In the genomic region with DNA sequence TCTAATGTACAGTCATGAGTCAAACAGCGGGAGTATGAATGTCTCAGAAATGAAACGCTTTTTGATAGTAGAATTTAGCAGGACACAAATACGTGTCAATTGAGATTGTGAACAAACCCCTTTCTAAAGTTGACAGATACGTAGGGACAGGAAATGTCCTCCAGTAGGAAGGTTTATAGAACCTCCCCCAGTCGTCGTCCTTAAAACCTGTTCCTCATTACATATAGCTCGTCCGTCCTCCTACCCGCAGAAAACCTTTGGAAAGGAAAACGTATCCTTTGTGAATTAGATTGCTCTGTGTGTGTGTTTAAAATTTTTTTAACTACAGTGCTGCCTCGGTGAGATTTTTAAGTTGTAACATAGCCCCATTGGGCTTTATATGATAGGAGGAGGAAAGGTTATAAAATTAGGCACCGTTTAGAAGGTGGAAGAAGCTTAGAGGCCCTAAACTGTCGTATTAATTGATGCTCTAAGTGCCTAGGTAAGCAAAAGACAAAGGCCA, we compare ENCODE assay signal across 8 cellular contexts. TPM values are rescaled to one million over a fixed set of nuclear protein-coding genes. Genes with fewer than 3 reads are reported as not detected.
DNase-seq lines count a peak whose midpoint lies in the region; ATAC-seq, FAIRE-seq and TF ChIP-seq lines count a peak whose summit lies in the region.

No MANE protein-coding gene starts in this region.

- peaks cover 9% of the 10 kb centered on the region for H3K79me1 ChIP-seq in mesenchymal stem cell (replicated peaks; ENCODE audit: low read length, poor library complexity, severe bottlenecking)

- peak overlapping the region in 1 of 2 experiments; percentile 21 for H2BK12ac ChIP-seq in mesenchymal stem cell (ENCODE audit: low read length in 2 of 2)

- H3K9ac ChIP-seq in Karpas-422 (ENCODE audit: low read length) (peak overlapping the region; percentile 92), mesenchymal stem cell (ENCODE audit: low read length) (peak overlapping the region; percentile 83)

- ATAC-seq in GM18870 (IDR thresholded peaks at IDR 0.05; ENCODE audit: unreplicated experiment) (no peak), GM18873 (IDR thresholded peaks at IDR 0.05; ENCODE audit: low FRiP score, unreplicated experiment) (no peak)

- H3K4me1 Mint-ChIP-seq in CD8-positive, alpha-beta memory T cell = peaks cover 59 to 70% (median 69%) of the 10 kb centered on the region in 3 donors

- no peak overlapping the region for H4K8ac ChIP-seq in mesenchymal stem cell (ENCODE audit: low read length)

- no peaks in the 10 kb centered on the region for H3K27me3 Mint-ChIP-seq in CD8-positive, alpha-beta memory T cell

- H2AK5ac ChIP-seq in mesenchymal stem cell (ENCODE audit: low read length, severe bottlenecking) = no peak overlapping the region

- no peaks in the 10 kb centered on the region for H3K27me3 ChIP-seq in CD8-positive, alpha-beta memory T cell (ENCODE audit: insufficient read depth, low read length, poor library complexity, severe bottlenecking)
- no peaks in the 10 kb centered on the region for H3K27me3 ChIP-seq in Karpas-422 (ENCODE audit: low read length)
- H3K27me3 ChIP-seq in brain microvascular endothelial cell (replicated peaks) = no peaks in the 10 kb centered on the region
- no peaks in the 10 kb centered on the region for H3K27me3 ChIP-seq in mesenchymal stem cell (ENCODE audit: control insufficient read depth in 1 of 2, insufficient read depth in 1 of 2, low read length in 2 of 2)

- no peak overlapping the region for H2BK5ac ChIP-seq in mesenchymal stem cell (ENCODE audit: low read depth, low read length, poor library complexity, severe bottlenecking)

- no peak overlapping the region for H2BK120ac ChIP-seq in mesenchymal stem cell (ENCODE audit: low read depth, low read length)

- WGBS in mesenchymal stem cell = 30% methylated on average over 11 of the region's 13 CpGs

- CTCF ChIA-PET in CD8-positive, alpha-beta memory T cell (lab: Charles Lee) = no interaction called here

- H3K4ac ChIP-seq in mesenchymal stem cell (ENCODE audit: low read depth in 1 of 2, low read length in 2 of 2) = no peak overlapping the region

- peak overlapping the region; percentile 92 to 99 (median 96) for H3K4me3 Mint-ChIP-seq in CD8-positive, alpha-beta memory T cell

- H3K9me3 ChIP-seq in CD8-positive, alpha-beta memory T cell (ENCODE audit: low read length) = no peaks in the 10 kb centered on the region
- no peaks in the 10 kb centered on the region for H3K9me3 ChIP-seq in Karpas-422 (ENCODE audit: low read length)
- no peaks in the 10 kb centered on the region for H3K9me3 ChIP-seq in mesenchymal stem cell (ENCODE audit: control insufficient read depth, low read length)

- H3K23ac ChIP-seq in mesenchymal stem cell (ENCODE audit: low read length in 2 of 2) = no peak overlapping the region

- peak overlapping the region in 1 of 2 experiments; percentile 52 for H3K18ac ChIP-seq in mesenchymal stem cell (ENCODE audit: low read depth in 1 of 2, low read length in 2 of 2)

- peaks cover 86% of the 10 kb centered on the region for H3K79me2 ChIP-seq in Karpas-422 (ENCODE audit: low read length)

- H3K9me2 ChIP-seq in Karpas-422 (replicated peaks; ENCODE audit: insufficient read depth, low read length) = no peaks in the 10 kb centered on the region

- H3K4me2 ChIP-seq in Karpas-422 (ENCODE audit: low read depth, low read length, poor library complexity, severe bottlenecking) (peak overlapping the region; percentile 90), mesenchymal stem cell (ENCODE audit: low read length, poor library complexity, severe bottlenecking) (peak overlapping the region; percentile 99)

- no peak overlapping the region for H2BK15ac ChIP-seq in mesenchymal stem cell (ENCODE audit: low read depth, poor library complexity, severe bottlenecking)

- peak overlapping the region; percentile 92 to 99 (median 95) for H3K27ac Mint-ChIP-seq in CD8-positive, alpha-beta memory T cell

- H2AFZ ChIP-seq in Karpas-422 (ENCODE audit: low read length) (no peak overlapping the region), mesenchymal stem cell (ENCODE audit: low read depth, low read length) (no peak overlapping the region)

- no peak overlapping the region for H4K91ac ChIP-seq in mesenchymal stem cell (ENCODE audit: low read length)

- in situ Hi-C loops in brain microvascular endothelial cell (cut with HindIII; ENCODE audit: low pct_ligation_motif_present, low sequenced_read_pairs) = no loop called here

- H3K36me3 ChIP-seq in CD8-positive, alpha-beta memory T cell (ENCODE audit: insufficient read depth, low read length) = no peaks in the 10 kb centered on the region
- H3K36me3 ChIP-seq in Karpas-422 (ENCODE audit: insufficient read depth, low read length) (peaks cover 29% of the 10 kb centered on the region), brain microvascular endothelial cell (replicated peaks) (no peaks in the 10 kb centered on the region), mesenchymal stem cell (ENCODE audit: control insufficient read depth in 1 of 2, insufficient read depth in 2 of 2, low read depth in 1 of 2, low read length in 2 of 2) (peaks cover 0 to 16% of the 10 kb centered on the region in 2 experiments)

- no peaks in the 10 kb centered on the region for H3K9me3 Mint-ChIP-seq in CD8-positive, alpha-beta memory T cell

- peak overlapping the region; percentile 24 for H3K27ac ChIP-seq in CD8-positive, alpha-beta memory T cell (ENCODE audit: low read depth, low read length)
- H3K27ac ChIP-seq in Karpas-422 (ENCODE audit: low read length) (peak overlapping the region; percentile 85), brain microvascular endothelial cell (no peak overlapping the region), mesenchymal stem cell (ENCODE audit: low read length, poor library complexity, severe bottlenecking) (peak overlapping the region; percentile 1)

- POLR2A ChIA-PET in CD8-positive, alpha-beta memory T cell (lab: Charles Lee) = interaction anchor here (3.6 kb wide), 1 partner anchor 107 kb away, joined by 13 read pairs; the partner anchor contains the start of genes NKIRAS1 and RPL15

- no peak for DNase-seq in CD8-positive, alpha-beta memory T cell
- DNase-seq in Karpas-422 = peak; percentile 70
- DNase-seq in brain microvascular endothelial cell = no peak
- peak; percentile 23 for DNase-seq in mesenchymal stem cell
- DNase-seq in GM19239 (ENCODE audit: insufficient read length, low spot score) = no peak
- no peak for DNase-seq in middle frontal gyrus (ENCODE audit: extremely low spot score, low spot score)

- H3K14ac ChIP-seq in mesenchymal stem cell (ENCODE audit: low read length in 2 of 2) = no peak overlapping the region

- peaks cover 45% of the 10 kb centered on the region for H3K4me1 ChIP-seq in CD8-positive, alpha-beta memory T cell (ENCODE audit: insufficient read depth, low read length)
- H3K4me1 ChIP-seq in Karpas-422 (ENCODE audit: low read length) = peaks cover 68% of the 10 kb centered on the region
- H3K4me1 ChIP-seq in mesenchymal stem cell (ENCODE audit: control insufficient read depth, insufficient read depth, low read depth, low read length) = peaks cover 6% of the 10 kb centered on the region

- H4K20me1 ChIP-seq in Karpas-422 (ENCODE audit: insufficient read depth, low read depth, low read length) = peaks cover 12% of the 10 kb centered on the region; the same call in 1 of the 2 replicates

- H3K36me3 Mint-ChIP-seq in CD8-positive, alpha-beta memory T cell = peaks cover 0 to 26% (median 10%) of the 10 kb centered on the region in 3 donors

- TF ChIP-seq CTCF in brain microvascular endothelial cell (IDR thresholded peaks at IDR 0.05; ENCODE audit: low read depth, low read length, missing control alignments) = no peak

- peak overlapping the region; percentile 46 for H3K4me3 ChIP-seq in CD8-positive, alpha-beta memory T cell (ENCODE audit: low read length)
- H3K4me3 ChIP-seq in Karpas-422 (ENCODE audit: low read length) (peak overlapping the region; percentile 84), brain microvascular endothelial cell (ENCODE audit: low read depth, low read length) (peak overlapping the region; percentile 66), mesenchymal stem cell (ENCODE audit: insufficient read depth in 1 of 2, low read depth in 1 of 2, low read length in 2 of 2) (peak overlapping the region; percentile 76)

- FAIRE-seq in GM19239 (lab: Jason Lieb, UNC) = no peak

RNA-seq across cellular contexts. Expression of gene UBE2E1, which starts 4.1 kb away (rescaled TPM):
- 10 to 100 TPM; 50.1 to 50.7 TPM for total RNA-seq in CD8-positive, alpha-beta memory T cell
- 8.1 TPM for polyA plus RNA-seq in CD8-positive, alpha-beta memory T cell
- 104 and 200 TPM in 2 replicates for total RNA-seq in Karpas-422 (2014; rRNA removed; shearing (Covaris generic); ENCODE audit: low replicate concordance)
- polyA plus RNA-seq in mesenchymal stem cell (2013, experiment 1 of 2) = 181 TPM
- 175 TPM for polyA plus RNA-seq in mesenchymal stem cell (2013, experiment 2 of 2)

Comparison
In these comparisons a context has a peak if more than half of its experiments do, and no peak if none do; other contexts are left out.
1. DNase-seq: peak in Karpas-422 (single experiment) and mesenchymal stem cell (single experiment); none in CD8-positive, alpha-beta memory T cell (0 of 5), brain microvascular endothelial cell (single experiment), GM19239 (single experiment) and middle frontal gyrus (single experiment).
2. Peak in every context shown above with its lines, with median percentiles within 50 percentile points of each other: H3K4me3 ChIP-seq.